ENCODE assay signal across 19 cellular contexts in the genomic region with DNA sequence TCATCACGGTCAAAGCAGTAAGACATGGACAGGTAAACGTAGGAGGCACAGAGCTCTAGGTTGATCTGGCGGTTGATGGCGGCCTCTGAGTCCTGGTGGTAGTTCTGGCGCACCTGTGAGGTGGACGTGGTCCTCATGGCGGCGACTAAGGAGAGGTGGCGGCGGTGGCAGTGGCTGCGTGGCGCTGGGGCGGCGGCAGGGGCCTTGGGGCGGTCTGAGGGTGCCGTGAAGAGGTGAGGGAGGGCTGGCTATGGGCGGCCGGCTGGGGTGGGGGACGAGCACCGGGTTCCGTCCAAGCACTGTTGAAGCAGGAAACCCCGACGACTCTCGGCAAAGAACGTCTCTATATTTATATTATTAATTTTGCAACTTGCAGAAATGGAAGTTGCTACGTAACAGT.
DNase-seq lines count a peak whose midpoint lies in the region; ATAC-seq, FAIRE-seq and TF ChIP-seq lines count a peak whose summit lies in the region.
"Had no signal": no experiment of that assay in that cellular context is flagged by ENCODE, and none has a peak within 500 bp of the region (broad histone marks: within the 10 kb centered on the region; RNA-seq: fewer than 3 reads in every experiment).

No MANE protein-coding gene starts in this region.

- POLR2A ChIA-PET in Caco-2 (lab: Charles Lee): no interaction called here

- FAIRE-seq in kidney (lab: Jason Lieb, UNC) (no peak), RCC 7860 (lab: Jason Lieb, UNC) (no peak)
- FAIRE-seq: A549, GM18507, H54 had no signal

- H3K36me3 Mint-ChIP-seq in Caco-2 (ENCODE audit: insufficient read depth, unreplicated experiment): peaks cover 80% of the 10 kb centered on the region
- H3K36me3 Mint-ChIP-seq in central memory CD8-positive, alpha-beta T cell (ENCODE audit: insufficient read depth): peaks cover 22% of the 10 kb centered on the region

- H3K27me3 ChIP-seq in Caco-2 (replicated peaks; ENCODE audit: control insufficient read depth, insufficient read depth, low read length): no peaks in the 10 kb centered on the region

- no peaks in the 10 kb centered on the region for H3K4me1 Mint-ChIP-seq in Caco-2 (ENCODE audit: low read depth, unreplicated experiment)
- no peaks in the 10 kb centered on the region for H3K4me1 Mint-ChIP-seq in central memory CD8-positive, alpha-beta T cell

- H3K4me1 ChIP-seq in Caco-2 (peaks cover 4% of the 10 kb centered on the region; the same call in 1 of the 2 replicates), kidney (ENCODE audit: control insufficient read depth in 1 of 2, insufficient read depth in 1 of 2, low read depth in 1 of 2, low read length in 2 of 2) (no peaks in the 10 kb centered on the region)
- H3K4me1 ChIP-seq: A549, HAP-1 had no signal

- peaks cover 24% of the 10 kb centered on the region for H3K9me3 ChIP-seq in Caco-2
- H3K9me3 ChIP-seq in kidney (ENCODE audit: control insufficient read depth in 1 of 2, low read length in 2 of 2): peaks cover 0 to 6% of the 10 kb centered on the region in 2 donors

- no peak overlapping the region for H3K9ac ChIP-seq in kidney (ENCODE audit: low read length in 2 of 2)

- CTCF ChIA-PET in Caco-2 (lab: Charles Lee): no interaction called here

- no peak overlapping the region for H3K27ac ChIP-seq in kidney (ENCODE audit: low read depth in 2 of 2, low read length in 2 of 2)
- H3K27ac ChIP-seq: A549 had no signal

- H3K27ac Mint-ChIP-seq in Caco-2 (ENCODE audit: unreplicated experiment): peak overlapping the region; percentile 8
- peak overlapping the region; percentile 49 for H3K27ac Mint-ChIP-seq in central memory CD8-positive, alpha-beta T cell (ENCODE audit: low read depth)
- H3K27ac Mint-ChIP-seq: CD4-positive, alpha-beta memory T cell; HFFc6 had no signal

- H3K36me3 ChIP-seq in Caco-2 (ENCODE audit: control insufficient read depth, insufficient read depth, low read length): peaks cover 18% of the 10 kb centered on the region
- H3K36me3 ChIP-seq in kidney (ENCODE audit: control insufficient read depth in 1 of 2, insufficient read depth in 2 of 2, low read length in 2 of 2): peaks cover 0 to 4% of the 10 kb centered on the region in 2 donors
- H3K36me3 ChIP-seq: HAP-1 had no signal

- H3K4me3 ChIP-seq in Caco-2 (ENCODE audit: low read depth, low read length): no peak overlapping the region
- no peak overlapping the region for H3K4me3 ChIP-seq in kidney (ENCODE audit: low read length in 2 of 2)
- H3K4me3 ChIP-seq: A549, HAP-1 had no signal

- H3K4me3 Mint-ChIP-seq in Caco-2 (ENCODE audit: unreplicated experiment): no peak overlapping the region
- no peak overlapping the region for H3K4me3 Mint-ChIP-seq in central memory CD8-positive, alpha-beta T cell
- H3K4me3 Mint-ChIP-seq: CD4-positive, alpha-beta memory T cell; HFFc6 had no signal

- peaks cover 33% of the 10 kb centered on the region for H3K9me3 Mint-ChIP-seq in Caco-2 (ENCODE audit: unreplicated experiment)
- peaks cover 7% of the 10 kb centered on the region for H3K9me3 Mint-ChIP-seq in central memory CD8-positive, alpha-beta T cell

- H3K27me3 Mint-ChIP-seq in Caco-2 (ENCODE audit: insufficient read depth, unreplicated experiment): no peaks in the 10 kb centered on the region
- no peaks in the 10 kb centered on the region for H3K27me3 Mint-ChIP-seq in central memory CD8-positive, alpha-beta T cell
- H3K27me3 Mint-ChIP-seq: CD4-positive, alpha-beta memory T cell had no signal

- intact Hi-C loops in Caco-2 (cut with micrococcal nuclease; ENCODE audit: unreplicated experiment): no loop called here
- intact Hi-C loops in kidney (cut with DNase I): no loop called here

- no peak for TF ChIP-seq CTCF in Caco-2 (IDR thresholded peaks at IDR 0.05; ENCODE audit: insufficient read depth in 1 of 2, low read depth in 1 of 2, low read length in 1 of 2, severe bottlenecking in 1 of 2, unreplicated experiment in 1 of 2)
- no peak for TF ChIP-seq CTCF in kidney (IDR thresholded peaks at IDR 0.05; ENCODE audit: borderline replicate concordance, extremely low read depth, insufficient read depth)

- BruUV-seq in Caco-2 (replicated peaks; lab: Mats Ljungman, UMichigan): no TSS peak

- ATAC-seq in central memory CD8-positive, alpha-beta T cell (replicated peaks; ENCODE audit: extremely low read depth, poor library complexity, severe bottlenecking): no peak
- ATAC-seq: A549 had no signal

- no peak for DNase-seq in Caco-2
- no peak for DNase-seq in central memory CD8-positive, alpha-beta T cell (ENCODE audit: low spot score in 2 of 2)
- DNase-seq in kidney: peak; percentile 69
- DNase-seq in RCC 7860 (ENCODE audit: low spot score): no peak
- DNase-seq in DMS 273 treated with DMSO at 0.1 percent for 48 hours (lab: John Stamatoyannopoulos, UW): no peak
- no peak for DNase-seq in DMS53 (lab: John Stamatoyannopoulos, UW)
- DNase-seq: 8988T; ACHN; C1 segment of cervical spinal cord; CD4-positive, alpha-beta memory T cell; COR-L47; DMS79 treated with DMSO at 0.1 percent for 48 hours; GF-D8; GOT3; HFFc6 had no signal
